In genomic region chr20:7935027-7935551, GRCh38 we compare ENCODE assay signal across 2 cellular contexts.
A peak's percentile ranks its signal among the peaks of the same experiment; 100 is the strongest.
TF ChIP-seq lines count a peak whose summit lies in the region.

No MANE protein-coding gene starts in this region.

TF ChIP-seq in GM12878, 131 proteins besides CTCF, POLR2A, EP300 and RAD21 (continued from another document and continues in another):
- TF ChIP-seq RELB (IDR thresholded peaks at IDR 0.05; ENCODE audit: low read depth): peak; percentile 65; the same call in 1 of the 2 replicates
- no peak for TF ChIP-seq BCL11A (IDR thresholded peaks at IDR 0.05; ENCODE audit: low read depth, low read length)
- TF ChIP-seq IKZF1 (conservative IDR thresholded peaks at IDR 0.05): peak; percentile 67
- TF ChIP-seq USF2 (IDR thresholded peaks at IDR 0.05; ENCODE audit: borderline replicate concordance, low read depth, low read length): no peak
- peak; percentile 78 to 80 for TF ChIP-seq IKZF2 (IDR thresholded peaks at IDR 0.05)
- peak; percentile 73 for TF ChIP-seq ZNF217 (IDR thresholded peaks at IDR 0.05)
- TF ChIP-seq TBL1XR1 (IDR thresholded peaks at IDR 0.05; ENCODE audit: low read depth, low read length): no peak
- TF ChIP-seq CHD2 (IDR thresholded peaks at IDR 0.05; ENCODE audit: borderline replicate concordance, low read depth, low read length): no peak
- TF ChIP-seq RAD51 (IDR thresholded peaks at IDR 0.05): no peak
- TF ChIP-seq DPF2 (IDR thresholded peaks at IDR 0.05): peak; percentile 61
- TF ChIP-seq E2F4 (IDR thresholded peaks at IDR 0.05; ENCODE audit: low read depth, low read length): no peak
- no peak for TF ChIP-seq ZBTB11 (CRISPR knock-in tag; IDR thresholded peaks at IDR 0.05)
- no peak for TF ChIP-seq CBX5 (IDR thresholded peaks at IDR 0.05; ENCODE audit: low read depth)
- no peak for TF ChIP-seq ZBTB4 (CRISPR knock-in tag; IDR thresholded peaks at IDR 0.05)
- TF ChIP-seq RFX5 (IDR thresholded peaks at IDR 0.05; ENCODE audit: low read depth, low read length): no peak
- TF ChIP-seq SRF (IDR thresholded peaks at IDR 0.05; ENCODE audit: low read depth in 2 of 2, low read length in 2 of 2): no peak
- TF ChIP-seq ATF7 (IDR thresholded peaks at IDR 0.05; ENCODE audit: low read depth): no peak
- peak; percentile 70 for TF ChIP-seq SMARCA5 (IDR thresholded peaks at IDR 0.05)
- TF ChIP-seq BACH1 (IDR thresholded peaks at IDR 0.05; ENCODE audit: borderline replicate concordance): 0 out of 2 replicates have a peak, but pooled peaks have one; percentile 20
- peak; percentile 61 for TF ChIP-seq MTA2 (IDR thresholded peaks at IDR 0.05; ENCODE audit: low read depth)
- TF ChIP-seq YBX1 (IDR thresholded peaks at IDR 0.05): no peak

TF ChIP-seq in WTC11, 78 proteins besides CTCF, POLR2A, EP300 and RAD21 (continued from another document):
- no peak for TF ChIP-seq USF1 (CRISPR knock-in tag; IDR thresholded peaks at IDR 0.05)
- no peak for TF ChIP-seq CDX4 (CRISPR knock-in tag; IDR thresholded peaks at IDR 0.05; ENCODE audit: borderline replicate concordance)
- no peak for TF ChIP-seq E2F5 (CRISPR knock-in tag; IDR thresholded peaks at IDR 0.05)
- TF ChIP-seq CBFB (CRISPR knock-in tag; IDR thresholded peaks at IDR 0.05; ENCODE audit: low read depth): no peak
- TF ChIP-seq SP1 (CRISPR knock-in tag; conservative IDR thresholded peaks at IDR 0.05): no peak
- no peak for TF ChIP-seq TP53 (CRISPR knock-in tag; IDR thresholded peaks at IDR 0.05)
- TF ChIP-seq RELA (CRISPR knock-in tag; IDR thresholded peaks at IDR 0.05; ENCODE audit: borderline replicate concordance): no peak
- TF ChIP-seq ZNF121 (CRISPR knock-in tag; IDR thresholded peaks at IDR 0.05): no peak
- no peak for TF ChIP-seq PRDM15 (CRISPR knock-in tag; IDR thresholded peaks at IDR 0.05)
- no peak for TF ChIP-seq ZBTB43 (CRISPR knock-in tag; IDR thresholded peaks at IDR 0.05)
- TF ChIP-seq ZNF138 (CRISPR knock-in tag; conservative IDR thresholded peaks at IDR 0.05): no peak
- TF ChIP-seq ZNF423 (CRISPR knock-in tag; IDR thresholded peaks at IDR 0.05): no peak
- TF ChIP-seq GTF2I (CRISPR knock-in tag; conservative IDR thresholded peaks at IDR 0.05): no peak
- TF ChIP-seq AFF4 (CRISPR knock-in tag; IDR thresholded peaks at IDR 0.05; ENCODE audit: borderline replicate concordance): no peak
